18 cellular contexts compared by ENCODE assay signal in the genomic region with DNA sequence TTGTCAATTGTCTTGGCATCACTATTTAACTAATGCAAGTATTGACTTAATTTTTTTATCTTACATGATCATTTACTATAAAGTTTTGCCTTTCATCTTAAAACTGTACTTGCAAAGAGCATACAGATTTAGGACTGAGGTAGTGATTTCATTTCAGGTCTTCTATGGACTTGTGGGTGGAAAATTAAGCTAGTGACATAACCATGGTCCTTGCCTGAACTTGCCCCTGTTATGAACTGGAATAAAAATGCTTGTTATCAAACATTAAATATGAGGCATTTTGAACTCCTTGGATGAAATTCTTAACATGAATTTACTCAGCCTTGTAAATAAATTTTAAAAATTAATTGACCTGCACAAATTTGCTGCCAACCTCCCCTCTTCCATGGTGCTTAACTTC.
DNase-seq lines count a peak whose midpoint lies in the region; ATAC-seq, FAIRE-seq and TF ChIP-seq lines count a peak whose summit lies in the region.
"Had no signal": no experiment of that assay in that cellular context is flagged by ENCODE, and none has a peak within 500 bp of the region (broad histone marks: within the 10 kb centered on the region; RNA-seq: fewer than 3 reads in every experiment).

No MANE protein-coding gene starts in this region.

- CTCF ChIA-PET in RWPE1 (lab: Yijun Ruan, JAX): no interaction called here

- H3K4me3 ChIP-seq in bronchial epithelial cell (ENCODE audit: low read depth, low read length): no peak overlapping the region
- H3K4me3 ChIP-seq in right atrium auricular region: no peak overlapping the region
- H3K4me3 ChIP-seq: HAP-1 had no signal

- no peak for FAIRE-seq in bronchial epithelial cell (lab: Jason Lieb, UNC)
- FAIRE-seq: GM12891, H54 had no signal

- no peak for ATAC-seq in foreskin keratinocyte

- H3K27ac ChIP-seq in RWPE1: no peak overlapping the region
- H3K27ac ChIP-seq in foreskin keratinocyte: no peak overlapping the region
- no peak overlapping the region for H3K27ac ChIP-seq in right atrium auricular region

- H3K4me1 ChIP-seq in foreskin keratinocyte (peaks cover 8% of the 10 kb centered on the region), right atrium auricular region (no peaks in the 10 kb centered on the region)

- H3K36me3 ChIP-seq in bronchial epithelial cell (ENCODE audit: control insufficient read depth, insufficient read depth, low read length) (no peaks in the 10 kb centered on the region), right atrium auricular region (no peaks in the 10 kb centered on the region)
- H3K36me3 ChIP-seq: HAP-1 had no signal

- H3K27me3 ChIP-seq in bronchial epithelial cell (ENCODE audit: control insufficient read depth, insufficient read depth, low read length) (no peaks in the 10 kb centered on the region), foreskin keratinocyte (no peaks in the 10 kb centered on the region), right atrium auricular region (no peaks in the 10 kb centered on the region)

- H3K9me3 ChIP-seq in right atrium auricular region: no peaks in the 10 kb centered on the region
- H3K9me3 ChIP-seq: HAP-1 had no signal

- TF ChIP-seq CTCF in RWPE1 (conservative IDR thresholded peaks at IDR 0.05; ENCODE audit: low read depth): no peak
- TF ChIP-seq CTCF in bronchial epithelial cell (IDR thresholded peaks at IDR 0.05; ENCODE audit: insufficient read depth, low read length, severe bottlenecking): no peak
- TF ChIP-seq CTCF in foreskin keratinocyte (conservative IDR thresholded peaks at IDR 0.05): no peak
- no peak for TF ChIP-seq CTCF in right atrium auricular region (IDR thresholded peaks at IDR 0.05)

- DNase-seq in RWPE1 (ENCODE audit: low spot score) (peak; percentile 2), bronchial epithelial cell (ENCODE audit: low read depth) (peak; percentile 78), foreskin keratinocyte (peak; percentile 21 to 54), right atrium auricular region (ENCODE audit: low spot score) (no peak), NCI-H146 (lab: John Stamatoyannopoulos, UW) (no peak)
- DNase-seq in stimulated activated CD4-positive, alpha-beta T cell treated with anti-CD3 and anti-CD28 coated beads, Interleukin-4, amount 100 ng/mL, for 1 hour: no peak
- DNase-seq: C1 segment of cervical spinal cord; Calu3; CD4-positive, alpha-beta memory T cell; COR-L47; DMS53; DMS79 treated with DMSO at 0.1 percent for 48 hours; GF-D8; GOT3; HFFc6 had no signal

- POLR2A ChIA-PET in RWPE1 (lab: Yijun Ruan, JAX; ENCODE audit: low non-redundant PET): no interaction called here

Comparison
In these comparisons a context has a peak if more than half of its experiments do, and no peak if none do; other contexts are left out.
1. DNase-seq: peak in RWPE1 (single experiment), bronchial epithelial cell (single experiment) and foreskin keratinocyte (2 of 2); none in right atrium auricular region (single experiment), NCI-H146 (single experiment) and stimulated activated CD4-positive, alpha-beta T cell treated with anti-CD3 and anti-CD28 coated beads, Interleukin-4, amount 100 ng/mL, for 1 hour (single experiment).